In the genomic region with DNA sequence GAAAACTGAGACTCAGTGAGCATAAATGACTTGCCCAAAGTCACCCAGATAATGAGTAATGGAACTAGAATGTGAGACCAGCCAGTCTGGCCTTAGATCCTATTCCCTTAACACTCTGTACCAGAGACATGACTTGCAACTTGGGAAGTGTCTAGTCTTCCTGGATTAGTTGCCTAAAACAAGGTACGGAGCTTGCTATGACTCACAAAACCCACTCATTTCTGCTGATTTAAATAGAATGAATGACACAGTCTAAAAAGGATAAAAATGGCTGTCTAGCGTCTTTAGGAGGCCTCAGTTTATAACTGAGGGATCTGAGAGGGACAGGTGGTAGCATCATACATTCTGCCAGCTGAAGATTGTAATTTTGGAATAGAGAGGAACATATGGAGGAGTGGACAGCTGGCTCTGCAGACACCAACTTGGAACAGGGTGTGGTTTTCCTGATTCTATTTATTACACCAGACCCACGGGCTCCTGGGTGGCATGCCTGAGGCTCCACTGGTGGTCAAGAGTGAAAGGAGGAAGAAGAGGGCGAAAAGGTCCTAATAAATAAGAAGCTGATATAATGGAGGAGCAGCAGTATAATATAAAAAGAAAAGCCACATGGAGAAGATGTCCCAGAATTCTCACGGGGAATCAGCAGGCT, we compare ENCODE assay signal across 18 cellular contexts.
DNase-seq lines count a peak whose midpoint lies in the region; ATAC-seq and TF ChIP-seq lines count a peak whose summit lies in the region.
"Had no signal": no experiment of that assay in that cellular context is flagged by ENCODE, and none has a peak within 500 bp of the region (broad histone marks: within the 10 kb centered on the region; RNA-seq: fewer than 3 reads in every experiment).

No MANE protein-coding gene starts in this region.

- CTCF ChIA-PET in activated CD4-positive, alpha-beta memory T cell treated with anti-CD3 and anti-CD28 coated beads, Interleukin-2, amount 10 ng/mL, durations not matched to agents 7 days and 5 days (lab: Charles Lee) = no interaction called here

- no peaks in the 10 kb centered on the region for H3K9me3 Mint-ChIP-seq in activated CD4-positive, alpha-beta memory T cell treated with anti-CD3 and anti-CD28 coated beads, Interleukin-2, amount 10 ng/mL, durations not matched to agents 7 days and 5 days
- H3K9me3 Mint-ChIP-seq: activated CD4-positive, alpha-beta memory T cell treated with anti-CD3 and anti-CD28 coated beads for 36 hours; activated T-cell treated with anti-CD3 and anti-CD28 coated beads, Interleukin-2, amount 50 U/mL, for 72 hours had no signal

- H3K27ac Mint-ChIP-seq in activated CD4-positive, alpha-beta memory T cell treated with anti-CD3 and anti-CD28 coated beads, Interleukin-2, amount 10 ng/mL, durations not matched to agents 7 days and 5 days = no peak overlapping the region
- H3K27ac Mint-ChIP-seq: activated CD4-positive, alpha-beta memory T cell treated with anti-CD3 and anti-CD28 coated beads for 36 hours; activated T-cell treated with anti-CD3 and anti-CD28 coated beads, Interleukin-2, amount 50 U/mL, for 72 hours had no signal

- WGBS in psoas muscle, 3 donors = 51 to 53% (median 51%) methylated on average over 5 of the region's 5 CpGs

- H3K4me3 ChIP-seq in psoas muscle = no peak overlapping the region
- H3K4me3 ChIP-seq in H7 (ENCODE audit: insufficient read depth, low read depth, low read length) = no peak overlapping the region
- H3K4me3 ChIP-seq: adrenal gland had no signal

- H3K27me3 ChIP-seq in psoas muscle (ENCODE audit: insufficient read depth in 3 of 3, low read length in 2 of 3) = no peaks in the 10 kb centered on the region
- H3K27me3 ChIP-seq in H7 (ENCODE audit: control insufficient read depth, insufficient read depth, low read length) = no peaks in the 10 kb centered on the region
- H3K27me3 ChIP-seq: adrenal gland had no signal

- peak; percentile 41 to 85 (median 64) for ATAC-seq in psoas muscle
- no peak for ATAC-seq in HG03175 (IDR thresholded peaks at IDR 0.05; ENCODE audit: unreplicated experiment)
- ATAC-seq: activated T-cell treated with anti-CD3 and anti-CD28 coated beads, Interleukin-2, amount 50 U/mL, for 72 hours had no signal

- TF ChIP-seq CTCF in psoas muscle (IDR thresholded peaks at IDR 0.05) = no peak

- H3K27ac ChIP-seq in epithelial cell of prostate = peak overlapping the region; percentile 37
- H3K27ac ChIP-seq in psoas muscle = peak overlapping the region; percentile 41

- H3K4me1 ChIP-seq in psoas muscle = peaks cover 14% of the 10 kb centered on the region

- no peaks in the 10 kb centered on the region for H3K9me3 ChIP-seq in psoas muscle
- H3K9me3 ChIP-seq: adrenal gland had no signal

- H3K4me3 Mint-ChIP-seq in activated CD4-positive, alpha-beta memory T cell treated with anti-CD3 and anti-CD28 coated beads, Interleukin-2, amount 10 ng/mL, durations not matched to agents 7 days and 5 days = no peak overlapping the region
- H3K4me3 Mint-ChIP-seq: activated CD4-positive, alpha-beta memory T cell treated with anti-CD3 and anti-CD28 coated beads for 36 hours; activated T-cell treated with anti-CD3 and anti-CD28 coated beads, Interleukin-2, amount 50 U/mL, for 72 hours had no signal

- DNase-seq in Daoy (ENCODE audit: low read depth) (peak; percentile 26), RKO (ENCODE audit: low spot score) (peak; percentile 19), epithelial cell of prostate (ENCODE audit: low read depth, low spot score) (peak; percentile 18), psoas muscle (no peak), H7 (no peak), NCI-H2029 treated with DMSO at 0.1 percent for 48 hours (lab: John Stamatoyannopoulos, UW) (no peak)
- DNase-seq in activated CD4-positive, alpha-beta memory T cell treated with anti-CD3 and anti-CD28 coated beads, Interleukin-2, amount 10 ng/mL, durations not matched to agents 7 days and 5 days = no peak
- DNase-seq: activated CD4-positive, alpha-beta memory T cell treated with anti-CD3 and anti-CD28 coated beads for 36 hours; activated T-cell treated with anti-CD3 and anti-CD28 coated beads, Interleukin-2, amount 50 U/mL, for 72 hours; adrenal gland; AML-193; Calu3; hypothalamus; NCI-H146; NCI-H510A treated with DMSO at 0.1 percent for 48 hours; stimulated activated CD4-positive, alpha-beta T cell treated with anti-CD3 and anti-CD28 coated beads, Interleukin-12 subunit alpha, Interleukin-12 subunit beta, amount 100 ng/mL, for 4 hours; stimulated activated naive CD4-positive, alpha-beta T cell treated with Interleukin-2 at 50 U/mL for 16 hours had no signal

- H3K4me1 Mint-ChIP-seq in activated CD4-positive, alpha-beta memory T cell treated with anti-CD3 and anti-CD28 coated beads, Interleukin-2, amount 10 ng/mL, durations not matched to agents 7 days and 5 days = no peaks in the 10 kb centered on the region

- POLR2A ChIA-PET in activated CD4-positive, alpha-beta memory T cell treated with anti-CD3 and anti-CD28 coated beads, Interleukin-2, amount 10 ng/mL, durations not matched to agents 7 days and 5 days (lab: Charles Lee) = no interaction called here

- H3K36me3 ChIP-seq in psoas muscle (ENCODE audit: insufficient read depth in 1 of 2, low read depth in 1 of 2) (peaks cover 0 to 55% of the 10 kb centered on the region in 2 donors), H7 (replicated peaks; ENCODE audit: control insufficient read depth, insufficient read depth, low read length) (no peaks in the 10 kb centered on the region)

- H3K36me3 Mint-ChIP-seq in activated CD4-positive, alpha-beta memory T cell treated with anti-CD3 and anti-CD28 coated beads, Interleukin-2, amount 10 ng/mL, durations not matched to agents 7 days and 5 days (ENCODE audit: low read depth) = no peaks in the 10 kb centered on the region
- H3K36me3 Mint-ChIP-seq: activated CD4-positive, alpha-beta memory T cell treated with anti-CD3 and anti-CD28 coated beads for 36 hours had no signal

- no peaks in the 10 kb centered on the region for H3K27me3 Mint-ChIP-seq in activated CD4-positive, alpha-beta memory T cell treated with anti-CD3 and anti-CD28 coated beads, Interleukin-2, amount 10 ng/mL, durations not matched to agents 7 days and 5 days
- H3K27me3 Mint-ChIP-seq: activated CD4-positive, alpha-beta memory T cell treated with anti-CD3 and anti-CD28 coated beads for 36 hours had no signal

- intact Hi-C loops in psoas muscle (cut with DNase I) = no loop called here

Comparison
In these comparisons a context has a peak if more than half of its experiments do, and no peak if none do; other contexts are left out.
1. DNase-seq: peak in Daoy (single experiment), RKO (single experiment) and epithelial cell of prostate (single experiment); none in psoas muscle (0 of 2), activated CD4-positive, alpha-beta memory T cell treated with anti-CD3 and anti-CD28 coated beads, Interleukin-2, amount 10 ng/mL, durations not matched to agents 7 days and 5 days (single experiment), H7 (single experiment) and NCI-H2029 treated with DMSO at 0.1 percent for 48 hours (single experiment).